ENCODE assay signal across 1 cellular context in the genomic region with DNA sequence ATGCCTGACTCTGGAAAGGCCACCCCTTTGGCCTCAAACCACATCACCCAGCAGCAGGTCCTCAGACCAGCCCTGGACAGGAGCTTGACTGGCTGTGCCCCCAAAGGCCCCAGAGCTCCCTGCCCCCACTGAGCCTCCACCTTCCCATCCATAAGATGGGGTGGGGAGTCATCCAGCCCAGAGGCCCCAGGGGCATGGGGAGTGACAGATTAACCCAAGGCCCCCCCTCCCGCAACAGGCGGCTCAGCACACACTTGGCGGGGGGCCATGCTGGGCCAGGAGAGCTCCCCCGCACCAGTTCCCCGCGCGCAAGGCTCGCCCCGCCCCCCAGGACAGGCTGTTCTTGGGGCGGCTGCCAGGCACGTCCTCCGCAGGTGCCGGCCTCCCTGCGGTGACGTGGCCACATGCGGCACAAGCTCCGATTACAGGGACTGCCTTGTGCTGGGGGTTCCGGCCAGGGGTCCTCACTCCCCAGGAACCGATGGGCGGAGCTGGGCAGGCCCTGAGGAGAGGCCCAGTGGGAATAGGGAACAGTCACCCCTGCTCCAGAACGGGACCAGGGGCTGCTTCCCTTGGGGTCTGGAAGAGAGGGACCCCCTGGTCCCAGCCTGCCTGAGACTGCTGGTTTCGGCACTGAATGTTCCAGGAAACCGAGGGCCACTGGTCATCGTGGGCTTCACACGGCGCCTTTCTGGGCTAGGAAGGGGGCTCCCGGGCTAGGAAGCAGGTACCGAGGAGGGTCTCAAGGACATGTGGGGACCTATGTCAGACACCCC.
TF ChIP-seq lines count a peak whose summit lies in the region.

No MANE protein-coding gene starts in this region.

TF ChIP-seq in HEK293, 187 proteins besides CTCF, POLR2A, EP300 and RAD21 (continued from another document):
- TF ChIP-seq, protein P1, sequence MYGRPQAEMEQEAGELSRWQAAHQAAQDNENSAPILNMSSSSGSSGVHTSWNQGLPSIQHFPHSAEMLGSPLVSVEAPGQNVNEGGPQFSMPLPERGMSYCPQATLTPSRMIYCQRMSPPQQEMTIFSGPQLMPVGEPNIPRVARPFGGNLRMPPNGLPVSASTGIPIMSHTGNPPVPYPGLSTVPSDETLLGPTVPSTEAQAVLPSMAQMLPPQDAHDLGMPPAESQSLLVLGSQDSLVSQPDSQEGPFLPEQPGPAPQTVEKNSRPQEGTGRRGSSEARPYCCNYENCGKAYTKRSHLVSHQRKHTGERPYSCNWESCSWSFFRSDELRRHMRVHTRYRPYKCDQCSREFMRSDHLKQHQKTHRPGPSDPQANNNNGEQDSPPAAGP (tag by site-specific recombination; IDR thresholded peaks at IDR 0.05) = 0 out of 2 replicates have a peak, but pooled peaks have one; percentile 24
- no peak for TF ChIP-seq ZNF555 (tag by site-specific recombination; conservative IDR thresholded peaks at IDR 0.05)
- TF ChIP-seq ZBTB7A (tag by site-specific recombination; IDR thresholded peaks at IDR 0.05; ENCODE audit: low read depth) = no peak
- peak; percentile 37; the same call in 1 of the 2 replicates for TF ChIP-seq GLIS1 (tag by site-specific recombination; IDR thresholded peaks at IDR 0.05)
- TF ChIP-seq, protein P2, sequence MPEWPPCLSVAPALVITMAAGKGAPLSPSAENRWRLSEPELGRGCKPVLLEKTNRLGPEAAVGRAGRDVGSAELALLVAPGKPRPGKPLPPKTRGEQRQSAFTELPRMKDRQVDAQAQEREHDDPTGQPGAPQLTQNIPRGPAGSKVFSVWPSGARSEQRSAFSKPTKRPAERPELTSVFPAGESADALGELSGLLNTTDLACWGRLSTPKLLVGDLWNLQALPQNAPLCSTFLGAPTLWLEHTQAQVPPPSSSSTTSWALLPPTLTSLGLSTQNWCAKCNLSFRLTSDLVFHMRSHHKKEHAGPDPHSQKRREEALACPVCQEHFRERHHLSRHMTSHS (tag by site-specific recombination; IDR thresholded peaks at IDR 0.05) = no peak
- TF ChIP-seq, protein P3, sequence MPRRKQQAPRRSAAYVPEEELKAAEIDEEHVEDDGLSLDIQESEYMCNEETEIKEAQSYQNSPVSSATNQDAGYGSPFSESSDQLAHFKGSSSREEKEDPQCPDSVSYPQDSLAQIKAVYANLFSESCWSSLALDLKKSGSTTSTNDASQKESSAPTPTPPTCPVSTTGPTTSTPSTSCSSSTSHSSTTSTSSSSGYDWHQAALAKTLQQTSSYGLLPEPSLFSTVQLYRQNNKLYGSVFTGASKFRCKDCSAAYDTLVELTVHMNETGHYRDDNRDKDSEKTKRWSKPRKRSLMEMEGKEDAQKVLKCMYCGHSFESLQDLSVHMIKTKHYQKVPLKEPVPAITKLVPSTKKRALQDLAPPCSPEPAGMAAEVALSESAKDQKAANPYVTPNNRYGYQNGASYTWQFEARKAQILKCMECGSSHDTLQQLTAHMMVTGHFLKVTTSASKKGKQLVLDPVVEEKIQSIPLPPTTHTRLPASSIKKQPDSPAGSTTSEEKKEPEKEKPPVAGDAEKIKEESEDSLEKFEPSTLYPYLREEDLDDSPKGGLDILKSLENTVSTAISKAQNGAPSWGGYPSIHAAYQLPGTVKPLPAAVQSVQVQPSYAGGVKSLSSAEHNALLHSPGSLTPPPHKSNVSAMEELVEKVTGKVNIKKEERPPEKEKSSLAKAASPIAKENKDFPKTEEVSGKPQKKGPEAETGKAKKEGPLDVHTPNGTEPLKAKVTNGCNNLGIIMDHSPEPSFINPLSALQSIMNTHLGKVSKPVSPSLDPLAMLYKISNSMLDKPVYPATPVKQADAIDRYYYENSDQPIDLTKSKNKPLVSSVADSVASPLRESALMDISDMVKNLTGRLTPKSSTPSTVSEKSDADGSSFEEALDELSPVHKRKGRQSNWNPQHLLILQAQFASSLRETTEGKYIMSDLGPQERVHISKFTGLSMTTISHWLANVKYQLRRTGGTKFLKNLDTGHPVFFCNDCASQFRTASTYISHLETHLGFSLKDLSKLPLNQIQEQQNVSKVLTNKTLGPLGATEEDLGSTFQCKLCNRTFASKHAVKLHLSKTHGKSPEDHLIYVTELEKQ (tag by site-specific recombination; IDR thresholded peaks at IDR 0.05; ENCODE audit: borderline replicate concordance) = no peak
- TF ChIP-seq ZNF184 (tag by site-specific recombination; IDR thresholded peaks at IDR 0.05) = no peak
- TF ChIP-seq ZNF654 (tag by site-specific recombination; IDR thresholded peaks at IDR 0.05; ENCODE audit: low read depth) = no peak
- TF ChIP-seq ZSCAN30 (tag by site-specific recombination; IDR thresholded peaks at IDR 0.05) = no peak
- no peak for TF ChIP-seq ZNF843 (tag by site-specific recombination; IDR thresholded peaks at IDR 0.05)
- no peak for TF ChIP-seq ZNF664 (tag by site-specific recombination; IDR thresholded peaks at IDR 0.05)
- TF ChIP-seq ZNF19 (tag by site-specific recombination; IDR thresholded peaks at IDR 0.05; ENCODE audit: low read depth) = no peak
- TF ChIP-seq ZFHX2 (tag by site-specific recombination; conservative IDR thresholded peaks at IDR 0.05) = no peak
- TF ChIP-seq YY1 (tag by site-specific recombination; IDR thresholded peaks at IDR 0.05) = no peak
- TF ChIP-seq ZNF175 (tag by site-specific recombination; IDR thresholded peaks at IDR 0.05) = no peak
- no peak for TF ChIP-seq ZNF830 (tag by site-specific recombination; IDR thresholded peaks at IDR 0.05; ENCODE audit: low read depth)
